1 cellular context compared by ENCODE assay signal in the genomic region with DNA sequence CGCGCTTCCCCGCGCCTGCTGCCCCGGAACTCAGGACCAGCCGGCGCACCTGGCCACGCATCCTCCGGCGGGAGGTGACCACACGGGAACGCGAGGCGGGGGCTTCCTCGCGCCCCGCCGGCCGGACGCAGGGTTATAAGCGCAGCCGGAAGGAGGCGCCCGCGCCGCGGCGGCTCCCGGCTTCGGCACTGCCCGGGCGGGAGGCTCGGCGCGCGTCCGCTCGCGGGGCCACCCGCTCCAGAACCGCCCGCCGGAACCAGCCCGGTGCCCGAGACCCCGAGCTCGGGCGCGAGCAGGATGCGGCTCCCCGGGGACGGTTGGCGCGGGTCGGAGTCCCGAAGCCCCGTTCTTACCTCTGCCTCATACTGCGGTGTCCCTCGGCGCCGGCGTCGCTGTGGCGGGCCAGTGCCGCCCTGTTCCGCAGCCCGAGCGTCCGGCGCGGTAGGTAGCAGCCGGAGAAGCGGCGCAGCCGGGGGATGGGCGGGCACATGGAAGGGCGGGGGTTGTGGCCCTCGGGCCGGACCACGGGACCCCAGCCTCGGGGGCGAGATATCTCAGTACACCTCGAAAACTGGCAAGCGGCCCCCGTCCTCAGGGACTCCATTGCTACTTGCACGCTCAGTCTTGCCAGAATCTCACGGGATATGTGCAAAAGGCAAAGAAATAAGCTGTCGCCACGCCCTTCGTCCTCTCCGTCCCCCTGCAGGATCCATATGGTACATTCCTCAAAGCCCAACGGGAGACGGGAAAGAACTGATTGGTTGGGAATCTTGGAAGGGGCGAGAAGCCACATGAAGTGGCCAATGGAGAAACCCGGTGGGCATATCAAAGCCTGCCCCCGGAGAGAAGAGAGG.
A peak's percentile ranks its signal among the peaks of the same experiment; 100 is the strongest.
TF ChIP-seq lines count a peak whose summit lies in the region.

No MANE protein-coding gene starts in this region.

TF ChIP-seq in GM12878, 131 proteins besides CTCF, POLR2A, EP300 and RAD21 (continued from another document and continues in another):
- TF ChIP-seq, protein P1, sequence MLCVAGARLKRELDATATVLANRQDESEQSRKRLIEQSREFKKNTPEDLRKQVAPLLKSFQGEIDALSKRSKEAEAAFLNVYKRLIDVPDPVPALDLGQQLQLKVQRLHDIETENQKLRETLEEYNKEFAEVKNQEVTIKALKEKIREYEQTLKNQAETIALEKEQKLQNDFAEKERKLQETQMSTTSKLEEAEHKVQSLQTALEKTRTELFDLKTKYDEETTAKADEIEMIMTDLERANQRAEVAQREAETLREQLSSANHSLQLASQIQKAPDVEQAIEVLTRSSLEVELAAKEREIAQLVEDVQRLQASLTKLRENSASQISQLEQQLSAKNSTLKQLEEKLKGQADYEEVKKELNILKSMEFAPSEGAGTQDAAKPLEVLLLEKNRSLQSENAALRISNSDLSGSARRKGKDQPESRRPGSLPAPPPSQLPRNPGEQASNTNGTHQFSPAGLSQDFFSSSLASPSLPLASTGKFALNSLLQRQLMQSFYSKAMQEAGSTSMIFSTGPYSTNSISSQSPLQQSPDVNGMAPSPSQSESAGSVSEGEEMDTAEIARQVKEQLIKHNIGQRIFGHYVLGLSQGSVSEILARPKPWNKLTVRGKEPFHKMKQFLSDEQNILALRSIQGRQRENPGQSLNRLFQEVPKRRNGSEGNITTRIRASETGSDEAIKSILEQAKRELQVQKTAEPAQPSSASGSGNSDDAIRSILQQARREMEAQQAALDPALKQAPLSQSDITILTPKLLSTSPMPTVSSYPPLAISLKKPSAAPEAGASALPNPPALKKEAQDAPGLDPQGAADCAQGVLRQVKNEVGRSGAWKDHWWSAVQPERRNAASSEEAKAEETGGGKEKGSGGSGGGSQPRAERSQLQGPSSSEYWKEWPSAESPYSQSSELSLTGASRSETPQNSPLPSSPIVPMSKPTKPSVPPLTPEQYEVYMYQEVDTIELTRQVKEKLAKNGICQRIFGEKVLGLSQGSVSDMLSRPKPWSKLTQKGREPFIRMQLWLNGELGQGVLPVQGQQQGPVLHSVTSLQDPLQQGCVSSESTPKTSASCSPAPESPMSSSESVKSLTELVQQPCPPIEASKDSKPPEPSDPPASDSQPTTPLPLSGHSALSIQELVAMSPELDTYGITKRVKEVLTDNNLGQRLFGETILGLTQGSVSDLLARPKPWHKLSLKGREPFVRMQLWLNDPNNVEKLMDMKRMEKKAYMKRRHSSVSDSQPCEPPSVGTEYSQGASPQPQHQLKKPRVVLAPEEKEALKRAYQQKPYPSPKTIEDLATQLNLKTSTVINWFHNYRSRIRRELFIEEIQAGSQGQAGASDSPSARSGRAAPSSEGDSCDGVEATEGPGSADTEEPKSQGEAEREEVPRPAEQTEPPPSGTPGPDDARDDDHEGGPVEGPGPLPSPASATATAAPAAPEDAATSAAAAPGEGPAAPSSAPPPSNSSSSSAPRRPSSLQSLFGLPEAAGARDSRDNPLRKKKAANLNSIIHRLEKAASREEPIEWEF (IDR thresholded peaks at IDR 0.05; ENCODE audit: insufficient replicate concordance, low read depth, low read length) = no peak
- TF ChIP-seq RBBP5 (conservative IDR thresholded peaks at IDR 0.05) (no peak), ZSCAN29 (IDR thresholded peaks at IDR 0.05) (peak; percentile 63; the same call in 1 of the 2 replicates), SMC3 (IDR thresholded peaks at IDR 0.05; ENCODE audit: borderline replicate concordance, low read length) (no peak; the same call in 1 of the 2 replicates), STAT1 (conservative IDR thresholded peaks at IDR 0.05) (peak; percentile 71; the same call in 1 of the 2 replicates), GABPA (IDR thresholded peaks at IDR 0.05; ENCODE audit: low read depth) (no peak), POU2F2 (IDR thresholded peaks at IDR 0.05; ENCODE audit: borderline replicate concordance, low read depth, low read length) (peak; percentile 64; the same call in 2 of the 3 replicates), SUZ12 (IDR thresholded peaks at IDR 0.05; ENCODE audit: unreplicated experiment) (no peak), SIN3A (IDR thresholded peaks at IDR 0.05; ENCODE audit: low read depth, low read length) (no peak), ATF2 (IDR thresholded peaks at IDR 0.05; ENCODE audit: low read length) (no peak), ZNF24 (IDR thresholded peaks at IDR 0.05) (peak; percentile 13; the same call in 1 of the 2 replicates), RFX5 (IDR thresholded peaks at IDR 0.05; ENCODE audit: low read depth, low read length) (no peak; the same call in 1 of the 2 replicates), ZNF217 (IDR thresholded peaks at IDR 0.05) (0 out of 2 replicates have a peak, but pooled peaks have one; percentile 81), RB1 (IDR thresholded peaks at IDR 0.05; ENCODE audit: borderline replicate concordance) (peak; percentile 80; the same call in 1 of the 2 replicates), ETV6 (conservative IDR thresholded peaks at IDR 0.05 in 1 of 2, IDR thresholded peaks at IDR 0.05 in 1 of 2; ENCODE audit: borderline replicate concordance in 1 of 2, low read depth in 1 of 2) (no peak), NR2C1 (IDR thresholded peaks at IDR 0.05) (0 out of 2 replicates have a peak, but pooled peaks have one; percentile 24), CBX5 (IDR thresholded peaks at IDR 0.05; ENCODE audit: low read depth) (no peak), CHD2 (IDR thresholded peaks at IDR 0.05; ENCODE audit: borderline replicate concordance, low read depth, low read length) (0 out of 2 replicates have a peak, but pooled peaks have one; percentile 45), TCF7 (IDR thresholded peaks at IDR 0.05; ENCODE audit: borderline replicate concordance) (no peak), HDGF (IDR thresholded peaks at IDR 0.05) (no peak)
- TF ChIP-seq, protein P2, sequence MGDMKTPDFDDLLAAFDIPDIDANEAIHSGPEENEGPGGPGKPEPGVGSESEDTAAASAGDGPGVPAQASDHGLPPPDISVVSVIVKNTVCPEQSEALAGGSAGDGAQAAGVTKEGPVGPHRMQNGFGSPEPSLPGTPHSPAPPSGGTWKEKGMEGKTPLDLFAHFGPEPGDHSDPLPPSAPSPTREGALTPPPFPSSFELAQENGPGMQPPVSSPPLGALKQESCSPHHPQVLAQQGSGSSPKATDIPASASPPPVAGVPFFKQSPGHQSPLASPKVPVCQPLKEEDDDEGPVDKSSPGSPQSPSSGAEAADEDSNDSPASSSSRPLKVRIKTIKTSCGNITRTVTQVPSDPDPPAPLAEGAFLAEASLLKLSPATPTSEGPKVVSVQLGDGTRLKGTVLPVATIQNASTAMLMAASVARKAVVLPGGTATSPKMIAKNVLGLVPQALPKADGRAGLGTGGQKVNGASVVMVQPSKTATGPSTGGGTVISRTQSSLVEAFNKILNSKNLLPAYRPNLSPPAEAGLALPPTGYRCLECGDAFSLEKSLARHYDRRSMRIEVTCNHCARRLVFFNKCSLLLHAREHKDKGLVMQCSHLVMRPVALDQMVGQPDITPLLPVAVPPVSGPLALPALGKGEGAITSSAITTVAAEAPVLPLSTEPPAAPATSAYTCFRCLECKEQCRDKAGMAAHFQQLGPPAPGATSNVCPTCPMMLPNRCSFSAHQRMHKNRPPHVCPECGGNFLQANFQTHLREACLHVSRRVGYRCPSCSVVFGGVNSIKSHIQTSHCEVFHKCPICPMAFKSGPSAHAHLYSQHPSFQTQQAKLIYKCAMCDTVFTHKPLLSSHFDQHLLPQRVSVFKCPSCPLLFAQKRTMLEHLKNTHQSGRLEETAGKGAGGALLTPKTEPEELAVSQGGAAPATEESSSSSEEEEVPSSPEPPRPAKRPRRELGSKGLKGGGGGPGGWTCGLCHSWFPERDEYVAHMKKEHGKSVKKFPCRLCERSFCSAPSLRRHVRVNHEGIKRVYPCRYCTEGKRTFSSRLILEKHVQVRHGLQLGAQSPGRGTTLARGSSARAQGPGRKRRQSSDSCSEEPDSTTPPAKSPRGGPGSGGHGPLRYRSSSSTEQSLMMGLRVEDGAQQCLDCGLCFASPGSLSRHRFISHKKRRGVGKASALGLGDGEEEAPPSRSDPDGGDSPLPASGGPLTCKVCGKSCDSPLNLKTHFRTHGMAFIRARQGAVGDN (IDR thresholded peaks at IDR 0.05) = 0 out of 2 replicates have a peak, but pooled peaks have one; percentile 78
- TF ChIP-seq, protein P3, sequence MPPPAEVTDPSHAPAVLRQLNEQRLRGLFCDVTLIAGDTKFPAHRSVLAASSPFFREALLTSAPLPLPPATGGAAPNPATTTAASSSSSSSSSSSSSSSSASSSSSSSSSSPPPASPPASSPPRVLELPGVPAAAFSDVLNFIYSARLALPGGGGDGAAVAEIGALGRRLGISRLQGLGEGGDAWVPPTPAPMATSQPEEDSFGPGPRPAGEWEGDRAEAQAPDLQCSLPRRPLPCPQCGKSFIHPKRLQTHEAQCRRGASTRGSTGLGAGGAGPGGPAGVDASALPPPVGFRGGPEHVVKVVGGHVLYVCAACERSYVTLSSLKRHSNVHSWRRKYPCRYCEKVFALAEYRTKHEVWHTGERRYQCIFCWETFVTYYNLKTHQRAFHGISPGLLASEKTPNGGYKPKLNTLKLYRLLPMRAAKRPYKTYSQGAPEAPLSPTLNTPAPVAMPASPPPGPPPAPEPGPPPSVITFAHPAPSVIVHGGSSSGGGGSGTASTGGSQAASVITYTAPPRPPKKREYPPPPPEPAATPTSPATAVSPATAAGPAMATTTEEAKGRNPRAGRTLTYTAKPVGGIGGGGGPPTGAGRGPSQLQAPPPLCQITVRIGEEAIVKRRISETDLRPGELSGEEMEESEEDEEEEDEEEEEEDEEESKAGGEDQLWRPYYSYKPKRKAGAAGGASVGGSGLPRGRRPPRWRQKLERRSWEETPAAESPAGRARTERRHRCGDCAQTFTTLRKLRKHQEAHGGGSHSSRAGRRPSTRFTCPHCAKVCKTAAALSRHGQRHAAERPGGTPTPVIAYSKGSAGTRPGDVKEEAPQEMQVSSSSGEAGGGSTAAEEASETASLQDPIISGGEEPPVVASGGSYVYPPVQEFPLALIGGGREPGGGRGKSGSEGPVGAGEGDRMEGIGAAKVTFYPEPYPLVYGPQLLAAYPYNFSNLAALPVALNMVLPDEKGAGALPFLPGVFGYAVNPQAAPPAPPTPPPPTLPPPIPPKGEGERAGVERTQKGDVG (CRISPR knock-in tag; IDR thresholded peaks at IDR 0.05) = no peak
- TF ChIP-seq, protein P4, sequence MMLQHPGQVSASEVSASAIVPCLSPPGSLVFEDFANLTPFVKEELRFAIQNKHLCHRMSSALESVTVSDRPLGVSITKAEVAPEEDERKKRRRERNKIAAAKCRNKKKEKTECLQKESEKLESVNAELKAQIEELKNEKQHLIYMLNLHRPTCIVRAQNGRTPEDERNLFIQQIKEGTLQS (IDR thresholded peaks at IDR 0.05; ENCODE audit: borderline replicate concordance, extremely low read depth, low read depth, low read length) = no peak
- TF ChIP-seq, protein P5, sequence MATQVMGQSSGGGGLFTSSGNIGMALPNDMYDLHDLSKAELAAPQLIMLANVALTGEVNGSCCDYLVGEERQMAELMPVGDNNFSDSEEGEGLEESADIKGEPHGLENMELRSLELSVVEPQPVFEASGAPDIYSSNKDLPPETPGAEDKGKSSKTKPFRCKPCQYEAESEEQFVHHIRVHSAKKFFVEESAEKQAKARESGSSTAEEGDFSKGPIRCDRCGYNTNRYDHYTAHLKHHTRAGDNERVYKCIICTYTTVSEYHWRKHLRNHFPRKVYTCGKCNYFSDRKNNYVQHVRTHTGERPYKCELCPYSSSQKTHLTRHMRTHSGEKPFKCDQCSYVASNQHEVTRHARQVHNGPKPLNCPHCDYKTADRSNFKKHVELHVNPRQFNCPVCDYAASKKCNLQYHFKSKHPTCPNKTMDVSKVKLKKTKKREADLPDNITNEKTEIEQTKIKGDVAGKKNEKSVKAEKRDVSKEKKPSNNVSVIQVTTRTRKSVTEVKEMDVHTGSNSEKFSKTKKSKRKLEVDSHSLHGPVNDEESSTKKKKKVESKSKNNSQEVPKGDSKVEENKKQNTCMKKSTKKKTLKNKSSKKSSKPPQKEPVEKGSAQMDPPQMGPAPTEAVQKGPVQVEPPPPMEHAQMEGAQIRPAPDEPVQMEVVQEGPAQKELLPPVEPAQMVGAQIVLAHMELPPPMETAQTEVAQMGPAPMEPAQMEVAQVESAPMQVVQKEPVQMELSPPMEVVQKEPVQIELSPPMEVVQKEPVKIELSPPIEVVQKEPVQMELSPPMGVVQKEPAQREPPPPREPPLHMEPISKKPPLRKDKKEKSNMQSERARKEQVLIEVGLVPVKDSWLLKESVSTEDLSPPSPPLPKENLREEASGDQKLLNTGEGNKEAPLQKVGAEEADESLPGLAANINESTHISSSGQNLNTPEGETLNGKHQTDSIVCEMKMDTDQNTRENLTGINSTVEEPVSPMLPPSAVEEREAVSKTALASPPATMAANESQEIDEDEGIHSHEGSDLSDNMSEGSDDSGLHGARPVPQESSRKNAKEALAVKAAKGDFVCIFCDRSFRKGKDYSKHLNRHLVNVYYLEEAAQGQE (IDR thresholded peaks at IDR 0.05; ENCODE audit: low read depth, low read length) = no peak
- TF ChIP-seq, protein P6, sequence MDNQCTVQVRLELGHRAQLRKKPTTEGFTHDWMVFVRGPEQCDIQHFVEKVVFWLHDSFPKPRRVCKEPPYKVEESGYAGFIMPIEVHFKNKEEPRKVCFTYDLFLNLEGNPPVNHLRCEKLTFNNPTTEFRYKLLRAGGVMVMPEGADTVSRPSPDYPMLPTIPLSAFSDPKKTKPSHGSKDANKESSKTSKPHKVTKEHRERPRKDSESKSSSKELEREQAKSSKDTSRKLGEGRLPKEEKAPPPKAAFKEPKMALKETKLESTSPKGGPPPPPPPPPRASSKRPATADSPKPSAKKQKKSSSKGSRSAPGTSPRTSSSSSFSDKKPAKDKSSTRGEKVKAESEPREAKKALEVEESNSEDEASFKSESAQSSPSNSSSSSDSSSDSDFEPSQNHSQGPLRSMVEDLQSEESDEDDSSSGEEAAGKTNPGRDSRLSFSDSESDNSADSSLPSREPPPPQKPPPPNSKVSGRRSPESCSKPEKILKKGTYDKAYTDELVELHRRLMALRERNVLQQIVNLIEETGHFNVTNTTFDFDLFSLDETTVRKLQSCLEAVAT (IDR thresholded peaks at IDR 0.05) = peak; percentile 76
- TF ChIP-seq, protein P7, sequence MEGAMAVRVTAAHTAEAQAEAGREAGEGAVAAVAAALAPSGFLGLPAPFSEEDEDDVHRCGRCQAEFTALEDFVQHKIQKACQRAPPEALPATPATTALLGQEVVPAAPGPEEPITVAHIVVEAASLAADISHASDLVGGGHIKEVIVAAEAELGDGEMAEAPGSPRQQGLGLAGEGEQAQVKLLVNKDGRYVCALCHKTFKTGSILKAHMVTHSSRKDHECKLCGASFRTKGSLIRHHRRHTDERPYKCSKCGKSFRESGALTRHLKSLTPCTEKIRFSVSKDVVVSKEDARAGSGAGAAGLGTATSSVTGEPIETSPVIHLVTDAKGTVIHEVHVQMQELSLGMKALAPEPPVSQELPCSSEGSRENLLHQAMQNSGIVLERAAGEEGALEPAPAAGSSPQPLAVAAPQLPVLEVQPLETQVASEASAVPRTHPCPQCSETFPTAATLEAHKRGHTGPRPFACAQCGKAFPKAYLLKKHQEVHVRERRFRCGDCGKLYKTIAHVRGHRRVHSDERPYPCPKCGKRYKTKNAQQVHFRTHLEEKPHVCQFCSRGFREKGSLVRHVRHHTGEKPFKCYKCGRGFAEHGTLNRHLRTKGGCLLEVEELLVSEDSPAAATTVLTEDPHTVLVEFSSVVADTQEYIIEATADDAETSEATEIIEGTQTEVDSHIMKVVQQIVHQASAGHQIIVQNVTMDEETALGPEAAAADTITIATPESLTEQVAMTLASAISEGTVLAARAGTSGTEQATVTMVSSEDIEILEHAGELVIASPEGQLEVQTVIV (IDR thresholded peaks at IDR 0.05; ENCODE audit: borderline replicate concordance, partially characterized antibody) = peak; percentile 94
